ENCODE assay signal across 1 cellular context in the genomic region with DNA sequence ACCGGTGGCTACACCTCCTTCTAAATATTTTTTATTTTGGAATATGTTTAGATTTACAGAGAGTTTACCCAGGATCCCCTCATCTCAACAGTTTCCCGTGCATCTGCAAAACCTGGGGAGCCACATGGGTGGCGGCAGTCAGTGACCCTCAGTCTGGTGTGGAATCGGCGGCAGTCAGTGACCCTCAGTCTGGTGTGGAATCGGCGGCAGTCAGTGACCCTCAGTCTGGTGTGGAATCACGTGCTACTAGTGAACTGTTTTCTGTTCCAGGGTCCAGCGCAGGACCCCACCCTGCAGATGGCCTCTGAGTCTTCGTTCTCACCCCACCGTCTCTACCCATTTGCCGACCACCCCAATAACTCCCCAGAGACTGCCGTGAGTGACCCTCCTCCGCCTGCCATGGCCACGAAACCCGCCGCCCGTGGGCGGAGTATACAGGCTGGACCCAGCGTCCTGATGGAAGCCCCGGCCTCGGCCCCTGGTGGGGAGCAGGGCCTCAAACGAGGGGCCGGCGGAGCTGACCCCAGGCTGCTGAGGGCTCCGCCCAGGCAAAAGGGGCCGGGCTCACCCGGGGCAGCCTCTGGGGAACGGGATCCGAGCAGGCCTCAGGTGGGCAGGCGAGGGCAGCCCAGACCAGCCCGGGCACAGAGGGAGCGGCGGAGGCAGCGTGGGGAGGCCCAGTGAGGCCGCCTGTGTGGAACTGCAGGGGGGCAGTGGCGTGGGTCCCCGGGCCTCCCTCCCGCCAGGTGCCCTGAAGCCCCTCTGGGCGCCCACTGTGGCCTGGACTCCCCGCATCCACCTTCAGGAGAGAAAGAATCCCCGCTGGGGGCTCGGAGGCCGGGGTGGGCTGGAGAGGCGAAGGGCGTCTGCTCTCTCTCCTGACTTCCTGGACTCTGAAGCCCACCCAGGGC.
TF ChIP-seq lines count a peak whose summit lies in the region.

No MANE protein-coding gene starts in this region.

TF ChIP-seq in GM23338, 12 proteins besides CTCF, POLR2A, EP300 and RAD21:
- TF ChIP-seq, protein P1, sequence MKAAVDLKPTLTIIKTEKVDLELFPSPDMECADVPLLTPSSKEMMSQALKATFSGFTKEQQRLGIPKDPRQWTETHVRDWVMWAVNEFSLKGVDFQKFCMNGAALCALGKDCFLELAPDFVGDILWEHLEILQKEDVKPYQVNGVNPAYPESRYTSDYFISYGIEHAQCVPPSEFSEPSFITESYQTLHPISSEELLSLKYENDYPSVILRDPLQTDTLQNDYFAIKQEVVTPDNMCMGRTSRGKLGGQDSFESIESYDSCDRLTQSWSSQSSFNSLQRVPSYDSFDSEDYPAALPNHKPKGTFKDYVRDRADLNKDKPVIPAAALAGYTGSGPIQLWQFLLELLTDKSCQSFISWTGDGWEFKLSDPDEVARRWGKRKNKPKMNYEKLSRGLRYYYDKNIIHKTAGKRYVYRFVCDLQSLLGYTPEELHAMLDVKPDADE (IDR thresholded peaks at IDR 0.05), result no peak
- TF ChIP-seq, protein P2, sequence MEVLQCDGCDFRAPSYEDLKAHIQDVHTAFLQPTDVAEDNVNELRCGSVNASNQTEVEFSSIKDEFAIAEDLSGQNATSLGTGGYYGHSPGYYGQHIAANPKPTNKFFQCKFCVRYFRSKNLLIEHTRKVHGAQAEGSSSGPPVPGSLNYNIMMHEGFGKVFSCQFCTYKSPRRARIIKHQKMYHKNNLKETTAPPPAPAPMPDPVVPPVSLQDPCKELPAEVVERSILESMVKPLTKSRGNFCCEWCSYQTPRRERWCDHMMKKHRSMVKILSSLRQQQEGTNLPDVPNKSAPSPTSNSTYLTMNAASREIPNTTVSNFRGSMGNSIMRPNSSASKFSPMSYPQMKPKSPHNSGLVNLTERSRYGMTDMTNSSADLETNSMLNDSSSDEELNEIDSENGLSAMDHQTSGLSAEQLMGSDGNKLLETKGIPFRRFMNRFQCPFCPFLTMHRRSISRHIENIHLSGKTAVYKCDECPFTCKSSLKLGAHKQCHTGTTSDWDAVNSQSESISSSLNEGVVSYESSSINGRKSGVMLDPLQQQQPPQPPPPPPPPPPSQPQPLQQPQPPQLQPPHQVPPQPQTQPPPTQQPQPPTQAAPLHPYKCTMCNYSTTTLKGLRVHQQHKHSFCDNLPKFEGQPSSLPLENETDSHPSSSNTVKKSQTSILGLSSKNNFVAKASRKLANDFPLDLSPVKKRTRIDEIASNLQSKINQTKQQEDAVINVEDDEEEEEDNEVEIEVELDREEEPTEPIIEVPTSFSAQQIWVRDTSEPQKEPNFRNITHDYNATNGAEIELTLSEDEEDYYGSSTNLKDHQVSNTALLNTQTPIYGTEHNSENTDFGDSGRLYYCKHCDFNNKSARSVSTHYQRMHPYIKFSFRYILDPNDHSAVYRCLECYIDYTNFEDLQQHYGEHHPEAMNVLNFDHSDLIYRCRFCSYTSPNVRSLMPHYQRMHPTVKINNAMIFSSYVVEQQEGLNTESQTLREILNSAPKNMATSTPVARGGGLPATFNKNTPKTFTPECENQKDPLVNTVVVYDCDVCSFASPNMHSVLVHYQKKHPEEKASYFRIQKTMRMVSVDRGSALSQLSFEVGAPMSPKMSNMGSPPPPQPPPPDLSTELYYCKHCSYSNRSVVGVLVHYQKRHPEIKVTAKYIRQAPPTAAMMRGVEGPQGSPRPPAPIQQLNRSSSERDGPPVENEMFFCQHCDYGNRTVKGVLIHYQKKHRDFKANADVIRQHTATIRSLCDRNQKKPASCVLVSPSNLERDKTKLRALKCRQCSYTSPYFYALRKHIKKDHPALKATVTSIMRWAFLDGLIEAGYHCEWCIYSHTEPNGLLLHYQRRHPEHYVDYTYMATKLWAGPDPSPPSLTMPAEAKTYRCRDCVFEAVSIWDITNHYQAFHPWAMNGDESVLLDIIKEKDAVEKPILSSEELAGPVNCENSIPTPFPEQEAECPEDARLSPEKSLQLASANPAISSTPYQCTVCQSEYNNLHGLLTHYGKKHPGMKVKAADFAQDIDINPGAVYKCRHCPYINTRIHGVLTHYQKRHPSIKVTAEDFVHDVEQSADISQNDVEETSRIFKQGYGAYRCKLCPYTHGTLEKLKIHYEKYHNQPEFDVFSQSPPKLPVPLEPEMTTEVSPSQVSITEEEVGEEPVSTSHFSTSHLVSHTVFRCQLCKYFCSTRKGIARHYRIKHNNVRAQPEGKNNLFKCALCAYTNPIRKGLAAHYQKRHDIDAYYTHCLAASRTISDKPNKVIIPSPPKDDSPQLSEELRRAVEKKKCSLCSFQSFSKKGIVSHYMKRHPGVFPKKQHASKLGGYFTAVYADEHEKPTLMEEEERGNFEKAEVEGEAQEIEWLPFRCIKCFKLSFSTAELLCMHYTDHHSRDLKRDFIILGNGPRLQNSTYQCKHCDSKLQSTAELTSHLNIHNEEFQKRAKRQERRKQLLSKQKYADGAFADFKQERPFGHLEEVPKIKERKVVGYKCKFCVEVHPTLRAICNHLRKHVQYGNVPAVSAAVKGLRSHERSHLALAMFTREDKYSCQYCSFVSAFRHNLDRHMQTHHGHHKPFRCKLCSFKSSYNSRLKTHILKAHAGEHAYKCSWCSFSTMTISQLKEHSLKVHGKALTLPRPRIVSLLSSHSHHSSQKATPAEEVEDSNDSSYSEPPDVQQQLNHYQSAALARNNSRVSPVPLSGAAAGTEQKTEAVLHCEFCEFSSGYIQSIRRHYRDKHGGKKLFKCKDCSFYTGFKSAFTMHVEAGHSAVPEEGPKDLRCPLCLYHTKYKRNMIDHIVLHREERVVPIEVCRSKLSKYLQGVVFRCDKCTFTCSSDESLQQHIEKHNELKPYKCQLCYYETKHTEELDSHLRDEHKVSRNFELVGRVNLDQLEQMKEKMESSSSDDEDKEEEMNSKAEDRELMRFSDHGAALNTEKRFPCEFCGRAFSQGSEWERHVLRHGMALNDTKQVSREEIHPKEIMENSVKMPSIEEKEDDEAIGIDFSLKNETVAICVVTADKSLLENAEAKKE (CRISPR knock-in tag; IDR thresholded peaks at IDR 0.05), result no peak
- TF ChIP-seq JUNB (IDR thresholded peaks at IDR 0.05; ENCODE audit: unreplicated experiment) (no peak), EZH2 (IDR thresholded peaks at IDR 0.05; ENCODE audit: low read depth, unreplicated experiment) (no peak), EZH2phosphoT487 (IDR thresholded peaks at IDR 0.05; ENCODE audit: unreplicated experiment) (no peak), CREB1 (CRISPR knock-in tag; IDR thresholded peaks at IDR 0.05; ENCODE audit: low read depth) (no peak), NANOG (IDR thresholded peaks at IDR 0.05; ENCODE audit: borderline replicate concordance) (no peak), STAT1 (IDR thresholded peaks at IDR 0.05; ENCODE audit: unreplicated experiment) (no peak), ZNF114 (CRISPR knock-in tag; IDR thresholded peaks at IDR 0.05) (no peak), POLR2AphosphoS5 (IDR thresholded peaks at IDR 0.05; ENCODE audit: low read depth) (no peak)
